19 cellular contexts compared by ENCODE assay signal in the genomic region with DNA sequence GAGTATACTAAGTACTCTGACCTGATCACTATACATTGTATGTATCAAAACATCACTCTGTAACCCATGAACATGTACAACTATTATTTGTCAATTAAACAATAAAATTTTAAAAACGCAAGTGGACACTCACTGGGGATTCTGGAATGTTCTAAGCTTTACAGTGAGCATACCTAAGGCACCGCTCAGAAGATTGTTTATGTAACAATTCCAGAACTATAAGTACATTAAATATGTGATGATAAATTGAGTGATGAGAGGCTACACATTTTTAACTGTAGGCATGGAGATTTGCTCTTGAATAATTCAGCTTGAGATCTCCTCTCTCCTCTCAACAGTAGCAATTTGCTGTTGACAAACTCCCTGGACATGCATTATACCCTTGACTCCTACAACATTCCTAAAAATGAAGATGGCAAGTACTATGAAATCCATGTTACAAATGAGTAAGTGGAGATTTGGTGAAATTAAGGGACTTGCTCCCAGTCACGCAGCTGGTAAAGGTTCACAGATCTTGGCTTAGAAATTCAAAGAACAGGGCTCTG.
DNase-seq lines count a peak whose midpoint lies in the region; ATAC-seq and TF ChIP-seq lines count a peak whose summit lies in the region.
"Had no signal": no experiment of that assay in that cellular context is flagged by ENCODE, and none has a peak within 500 bp of the region (broad histone marks: within the 10 kb centered on the region; RNA-seq: fewer than 3 reads in every experiment).

No MANE protein-coding gene starts in this region.

- DNase-seq in GM03348 (ENCODE audit: low spot score) = peak; percentile 13
- DNase-seq in astrocyte of the spinal cord (ENCODE audit: low read depth, low spot score) = peak; percentile 28
- DNase-seq in iris pigment epithelial cell (ENCODE audit: low read depth) = peak; percentile 63
- no peak for DNase-seq in NCI-H524 treated with DMSO at 0.1 percent for 48 hours (lab: John Stamatoyannopoulos, UW)
- no peak for DNase-seq in stimulated activated naive CD8-positive, alpha-beta T cell treated with anti-CD3 and anti-CD28 coated beads, Interleukin-15, Interleukin-2, amounts not matched to agents 100 U/mL and 50 U/mL, for 24 hours
- DNase-seq in NCI-H1417 (lab: John Stamatoyannopoulos, UW) = no peak
- DNase-seq: AML-193; C1 segment of cervical spinal cord; CD8-positive, alpha-beta T cell; DND-41; GDM1; NCI-H1105; NCI-H2029 treated with DMSO at 0.1 percent for 48 hours; NCI-H526; Peyer's patch; SJCRH30 had no signal

- in situ Hi-C loops in astrocyte of the spinal cord (cut with HindIII; ENCODE audit: low sequenced_read_pairs) = no loop called here

- H3K4me3 ChIP-seq in astrocyte of the spinal cord (ENCODE audit: low read depth, low read length) = no peak overlapping the region
- H3K4me3 ChIP-seq: GM23338, HAP-1, Peyer's patch, SJCRH30 had no signal

- ATAC-seq in GM21360 (IDR thresholded peaks at IDR 0.05; ENCODE audit: unreplicated experiment) = no peak
- no peak for ATAC-seq in stimulated activated naive CD8-positive, alpha-beta T cell treated with anti-CD3 and anti-CD28 coated beads, Interleukin-15, Interleukin-2, amounts not matched to agents 100 U/mL and 50 U/mL, for 24 hours
- ATAC-seq: CD8-positive, alpha-beta T cell; GM23338 had no signal

- no peak for TF ChIP-seq CTCF in astrocyte of the spinal cord (IDR thresholded peaks at IDR 0.05; ENCODE audit: low read depth, low read length)

Comparison
In these comparisons a context has a peak if more than half of its experiments do, and no peak if none do; other contexts are left out.
1. DNase-seq: peak in GM03348 (single experiment), astrocyte of the spinal cord (single experiment) and iris pigment epithelial cell (single experiment); none in NCI-H524 treated with DMSO at 0.1 percent for 48 hours (single experiment), stimulated activated naive CD8-positive, alpha-beta T cell treated with anti-CD3 and anti-CD28 coated beads, Interleukin-15, Interleukin-2, amounts not matched to agents 100 U/mL and 50 U/mL, for 24 hours (single experiment) and NCI-H1417 (0 of 3).